ENCODE assay signal across 13 cellular contexts in the genomic region with DNA sequence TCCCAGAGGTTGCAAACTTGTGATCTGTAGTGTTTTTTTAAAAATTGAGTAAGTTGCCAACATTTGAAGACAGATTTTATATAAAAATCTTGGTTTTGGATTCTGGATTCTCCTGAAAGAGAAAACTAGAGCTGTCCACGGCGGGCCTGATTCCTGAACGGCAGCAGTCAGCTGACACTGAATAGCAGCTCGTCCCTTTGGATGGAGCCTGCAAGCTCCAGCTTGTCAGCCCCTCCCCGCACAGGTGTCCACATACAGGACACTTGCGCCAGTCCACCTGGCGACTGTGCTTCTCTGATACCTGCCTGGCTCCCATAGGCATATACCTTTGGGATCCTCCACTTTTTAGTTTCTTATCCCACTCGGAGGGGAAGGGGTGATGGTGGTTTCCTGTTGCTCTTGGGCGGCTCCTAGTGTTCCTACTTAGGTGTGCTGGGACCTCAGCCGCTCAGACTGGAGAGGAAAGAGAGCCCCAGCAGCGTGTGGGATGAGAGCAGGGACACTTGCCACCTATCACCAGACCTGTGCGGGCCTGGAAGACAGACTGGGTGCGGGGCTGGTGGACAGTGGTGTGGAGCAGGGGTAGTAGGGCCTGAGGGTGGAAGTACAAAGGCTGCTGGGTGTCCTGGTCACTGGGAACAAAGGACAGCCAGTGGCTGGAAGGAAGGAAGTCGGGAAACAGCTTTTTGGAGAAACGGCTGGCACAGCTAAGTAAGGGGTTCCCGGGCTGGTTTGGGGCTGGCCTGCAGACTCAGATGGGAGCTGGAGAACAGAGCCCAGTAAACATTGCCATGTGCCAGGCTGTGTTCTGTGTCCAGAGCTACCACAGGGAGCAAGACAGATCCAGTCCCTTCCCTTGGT. TPM values are rescaled to one million over a fixed set of nuclear protein-coding genes. Genes with fewer than 3 reads are reported as not detected.
DNase-seq lines count a peak whose midpoint lies in the region; ATAC-seq, FAIRE-seq and TF ChIP-seq lines count a peak whose summit lies in the region.
"Had no signal": no experiment of that assay in that cellular context is flagged by ENCODE, and none has a peak within 500 bp of the region (broad histone marks: within the 10 kb centered on the region; RNA-seq: fewer than 3 reads in every experiment).

No MANE protein-coding gene starts in this region.

- no peaks in the 10 kb centered on the region for H3K27me3 Mint-ChIP-seq in glutamatergic neuron (ENCODE audit: unreplicated experiment)

- peak overlapping the region; percentile 20 for H3K27ac Mint-ChIP-seq in glutamatergic neuron (ENCODE audit: unreplicated experiment)

- no peak overlapping the region for H3K27ac ChIP-seq in RWPE2 (ENCODE audit: poor library complexity, severe bottlenecking)
- H3K27ac ChIP-seq in rectal smooth muscle tissue (ENCODE audit: low read depth, low read length), result peak overlapping the region; percentile 34
- peak overlapping the region in 1 of 4 donors; percentile 9 for H3K27ac ChIP-seq in esophagus squamous epithelium
- H3K27ac ChIP-seq: SJSA1 had no signal

- no peaks in the 10 kb centered on the region for H3K9me3 Mint-ChIP-seq in glutamatergic neuron (ENCODE audit: unreplicated experiment)

- H3K36me3 ChIP-seq in RWPE2 (ENCODE audit: low read depth), result peaks cover 54% of the 10 kb centered on the region
- H3K36me3 ChIP-seq in rectal smooth muscle tissue (ENCODE audit: control insufficient read depth, insufficient read depth, low read length), result peaks cover 14% of the 10 kb centered on the region
- peaks cover 8 to 66% (median 10%) of the 10 kb centered on the region in 3 donors for H3K36me3 ChIP-seq in esophagus squamous epithelium

- 78 to 89% methylated on average over 12 to 15 of the region's 16 CpGs for WGBS in esophagus squamous epithelium, 2 donors

- FAIRE-seq in urothelium cell line (lab: Jason Lieb, UNC), result no peak
- FAIRE-seq: GM19239 had no signal

- no peak overlapping the region for H3K4me3 ChIP-seq in RWPE2 (ENCODE audit: severe bottlenecking)
- no peak overlapping the region for H3K4me3 ChIP-seq in rectal smooth muscle tissue (ENCODE audit: low read length)
- H3K4me3 ChIP-seq in esophagus squamous epithelium, result no peak overlapping the region
- H3K4me3 ChIP-seq: SJSA1 had no signal

- DNase-seq in NCI-H82 (lab: John Stamatoyannopoulos, UW) (peak; percentile 40), NCI-H82 treated with DMSO at 0.1 percent for 48 hours (lab: John Stamatoyannopoulos, UW; ENCODE audit: unreplicated experiment) (no peak), RWPE2 (ENCODE audit: low spot score) (peak; percentile 85), glutamatergic neuron (no peak), urothelium cell line (ENCODE audit: low spot score) (no peak), superior temporal gyrus (ENCODE audit: extremely low spot score) (no peak), esophagus squamous epithelium (lab: John Stamatoyannopoulos, UW) (no peak)
- DNase-seq: left colon had no signal

- peaks cover 6% of the 10 kb centered on the region for H3K36me3 Mint-ChIP-seq in glutamatergic neuron (ENCODE audit: unreplicated experiment)

- peak; percentile 15; the same call in 2 of the 3 replicates for ATAC-seq in RWPE2 (ENCODE audit: low read depth)

- H3K9me3 ChIP-seq in RWPE2 (ENCODE audit: severe bottlenecking) (no peaks in the 10 kb centered on the region), esophagus squamous epithelium (no peaks in the 10 kb centered on the region)
- H3K9me3 ChIP-seq: SJSA1 had no signal

- no peak overlapping the region for H3K4me3 Mint-ChIP-seq in glutamatergic neuron (ENCODE audit: unreplicated experiment)

- H3K4me1 Mint-ChIP-seq in glutamatergic neuron (ENCODE audit: low read depth, unreplicated experiment), result peaks cover 7% of the 10 kb centered on the region

- TF ChIP-seq CTCF in RWPE2 (IDR thresholded peaks at IDR 0.05; ENCODE audit: poor library complexity, severe bottlenecking) (peak; percentile 24), glutamatergic neuron (IDR thresholded peaks at IDR 0.05; ENCODE audit: partially characterized antibody, unreplicated experiment) (no peak), esophagus squamous epithelium (IDR thresholded peaks at IDR 0.05) (no peak)

- no peak for TF ChIP-seq POLR2A in esophagus squamous epithelium (IDR thresholded peaks at IDR 0.05)

- H3K27me3 ChIP-seq in RWPE2 (ENCODE audit: insufficient read depth, poor library complexity, severe bottlenecking) (no peaks in the 10 kb centered on the region), rectal smooth muscle tissue (ENCODE audit: control insufficient read depth, insufficient read depth, low read length) (no peaks in the 10 kb centered on the region), esophagus squamous epithelium (no peaks in the 10 kb centered on the region)
- H3K27me3 ChIP-seq: SJSA1 had no signal

- H3K4me1 ChIP-seq in RWPE2 (ENCODE audit: insufficient read depth, poor library complexity, severe bottlenecking), result no peaks in the 10 kb centered on the region
- peaks cover 6% of the 10 kb centered on the region for H3K4me1 ChIP-seq in rectal smooth muscle tissue (ENCODE audit: control insufficient read depth, insufficient read depth, low read length)
- H3K4me1 ChIP-seq in esophagus squamous epithelium, result peaks cover 0 to 62% (median 15%) of the 10 kb centered on the region in 3 donors
- H3K4me1 ChIP-seq: SJSA1 had no signal

- H3K9ac ChIP-seq in rectal smooth muscle tissue (ENCODE audit: low read length), result no peak overlapping the region

- intact Hi-C loops in esophagus squamous epithelium (cut with DNase I), result no loop called here

RNA-seq across cellular contexts. Expression of a gene that starts 18.3 kb away (rescaled TPM):
- total RNA-seq in glutamatergic neuron (ENCODE audit: unreplicated experiment), result not detected
- total RNA-seq in esophagus squamous epithelium, result not detected
- total RNA-seq: left colon, omental fat pad, SJSA1, temporal lobe had no signal

RNA-seq across cellular contexts. Expression of a gene that starts 46.1 kb away (rescaled TPM):
- total RNA-seq in glutamatergic neuron (ENCODE audit: unreplicated experiment) (27.9 TPM), esophagus squamous epithelium (10 to 100 TPM; 19.6 to 30.9 (median 27.3) TPM)

Comparison
In these comparisons a context has a peak if more than half of its experiments do, and no peak if none do; other contexts are left out.
1. DNase-seq: peak in NCI-H82 (single experiment) and RWPE2 (single experiment); none in NCI-H82 treated with DMSO at 0.1 percent for 48 hours (single experiment), glutamatergic neuron (single experiment), urothelium cell line (single experiment), superior temporal gyrus (single experiment) and esophagus squamous epithelium (single experiment).